18 cellular contexts compared by ENCODE assay signal in the genomic region with DNA sequence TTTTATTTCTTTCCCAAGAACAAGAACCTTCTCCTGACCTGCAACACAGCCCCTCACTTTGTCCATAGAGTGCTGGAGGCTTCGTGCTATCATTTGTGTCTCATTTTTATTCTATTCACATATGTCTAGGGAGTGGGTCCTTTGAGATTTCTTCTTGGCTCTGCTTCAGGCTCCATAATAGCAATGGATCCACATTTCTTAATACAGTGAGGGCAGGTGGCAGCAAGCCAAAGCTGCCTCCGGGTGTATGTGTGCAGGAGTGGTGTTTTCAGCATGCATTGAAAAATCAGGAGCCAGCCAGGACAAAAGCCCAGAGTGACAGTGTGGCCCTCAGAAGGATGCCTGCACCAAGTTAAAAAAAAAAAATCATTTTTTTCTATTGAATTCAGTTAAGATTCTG.
DNase-seq lines count a peak whose midpoint lies in the region; ATAC-seq, FAIRE-seq and TF ChIP-seq lines count a peak whose summit lies in the region.
"Had no signal": no experiment of that assay in that cellular context is flagged by ENCODE, and none has a peak within 500 bp of the region (broad histone marks: within the 10 kb centered on the region; RNA-seq: fewer than 3 reads in every experiment).

No MANE protein-coding gene starts in this region.

- intact Hi-C loops in uterus (cut with DNase I; ENCODE audit: low total_unique reads): no loop called here

- H4K91ac ChIP-seq in mesenchymal stem cell (ENCODE audit: low read length): no peak overlapping the region

- no peak overlapping the region for H2BK12ac ChIP-seq in mesenchymal stem cell (ENCODE audit: low read length in 2 of 2)

- H3K4ac ChIP-seq in mesenchymal stem cell (ENCODE audit: low read depth in 1 of 2, low read length in 2 of 2): no peak overlapping the region

- no peak for FAIRE-seq in H54 (lab: Jason Lieb, UNC)
- FAIRE-seq: A549, colon, K562 had no signal

- H3K18ac ChIP-seq in mesenchymal stem cell (ENCODE audit: low read depth in 1 of 2, low read length in 2 of 2): no peak overlapping the region

- 90% methylated on average over 1 of the region's 2 CpGs for WGBS in mesenchymal stem cell

- no peak overlapping the region for H2BK15ac ChIP-seq in mesenchymal stem cell (ENCODE audit: low read depth, poor library complexity, severe bottlenecking)

- H3K79me1 ChIP-seq in mesenchymal stem cell (replicated peaks; ENCODE audit: low read length, poor library complexity, severe bottlenecking): no peaks in the 10 kb centered on the region

- no peaks in the 10 kb centered on the region for H3K27me3 ChIP-seq in mesenchymal stem cell (ENCODE audit: control insufficient read depth in 1 of 2, insufficient read depth in 1 of 2, low read length in 2 of 2)
- H3K27me3 ChIP-seq in uterus: no peaks in the 10 kb centered on the region
- H3K27me3 ChIP-seq: foreskin keratinocyte had no signal

- no peak overlapping the region for H3K4me3 Mint-ChIP-seq in stimulated activated memory B cell treated with anti-CD40 and anti-IgM and Interleukin-4, amounts not matched to agents 10 μg/mL and 1 μg/mL and 100 μg/mL, for 72 hours
- H3K4me3 Mint-ChIP-seq: activated naive CD8-positive, alpha-beta T cell treated with anti-CD3 and anti-CD28 coated beads for 36 hours; nephron progenitor cell had no signal

- H3K23ac ChIP-seq in mesenchymal stem cell (ENCODE audit: low read length in 2 of 2): no peak overlapping the region

- no peak for ATAC-seq in stimulated activated memory B cell treated with anti-CD40 and anti-IgM and Interleukin-4, amounts not matched to agents 10 μg/mL and 1 μg/mL and 100 μg/mL, for 72 hours
- ATAC-seq: A549, foreskin keratinocyte, K562 had no signal

- no peak overlapping the region for H2BK5ac ChIP-seq in mesenchymal stem cell (ENCODE audit: low read depth, low read length, poor library complexity, severe bottlenecking)

- TF ChIP-seq CTCF in uterus (IDR thresholded peaks at IDR 0.05): no peak

- H3K36me3 Mint-ChIP-seq in stimulated activated memory B cell treated with anti-CD40 and anti-IgM and Interleukin-4, amounts not matched to agents 10 μg/mL and 1 μg/mL and 100 μg/mL, for 72 hours: peaks cover 9% of the 10 kb centered on the region
- H3K36me3 Mint-ChIP-seq: activated naive CD8-positive, alpha-beta T cell treated with anti-CD3 and anti-CD28 coated beads for 36 hours had no signal

- H3K9me3 ChIP-seq in mesenchymal stem cell (ENCODE audit: control insufficient read depth, low read length): no peaks in the 10 kb centered on the region
- no peaks in the 10 kb centered on the region for H3K9me3 ChIP-seq in uterus
- H3K9me3 ChIP-seq: A549 had no signal

- peaks cover 44% of the 10 kb centered on the region for H3K4me1 Mint-ChIP-seq in stimulated activated memory B cell treated with anti-CD40 and anti-IgM and Interleukin-4, amounts not matched to agents 10 μg/mL and 1 μg/mL and 100 μg/mL, for 72 hours

- no peaks in the 10 kb centered on the region for H3K27me3 Mint-ChIP-seq in stimulated activated memory B cell treated with anti-CD40 and anti-IgM and Interleukin-4, amounts not matched to agents 10 μg/mL and 1 μg/mL and 100 μg/mL, for 72 hours
- H3K27me3 Mint-ChIP-seq: activated naive CD8-positive, alpha-beta T cell treated with anti-CD3 and anti-CD28 coated beads for 36 hours had no signal

- DNase-seq in NCI-H2107 treated with DMSO at 0.1 percent for 48 hours (lab: John Stamatoyannopoulos, UW; ENCODE audit: unreplicated experiment): peak; percentile 56
- no peak for DNase-seq in NCI-H2107 (lab: John Stamatoyannopoulos, UW)
- peak; percentile 48 for DNase-seq in NCI-H345 treated with DMSO at 0.1 percent for 48 hours (lab: John Stamatoyannopoulos, UW; ENCODE audit: unreplicated experiment)
- DNase-seq in fibroblast of gingiva (ENCODE audit: low read depth): peak; percentile 60
- no peak for DNase-seq in H54 (ENCODE audit: insufficient read length, low spot score)
- no peak for DNase-seq in mesenchymal stem cell
- no peak for DNase-seq in uterus
- DNase-seq: activated naive CD8-positive, alpha-beta T cell treated with anti-CD3 and anti-CD28 coated beads for 36 hours; NCI-H510A; nephron progenitor cell; SHP77 treated with DMSO at 0.1 percent for 48 hours; trophoblast cell had no signal

- H3K36me3 ChIP-seq in mesenchymal stem cell (ENCODE audit: control insufficient read depth in 1 of 2, insufficient read depth in 2 of 2, low read depth in 1 of 2, low read length in 2 of 2) (no peaks in the 10 kb centered on the region), uterus (no peaks in the 10 kb centered on the region)

- no peak overlapping the region for H2BK120ac ChIP-seq in mesenchymal stem cell (ENCODE audit: low read depth, low read length)

- H2AK5ac ChIP-seq in mesenchymal stem cell (ENCODE audit: low read length, severe bottlenecking): no peak overlapping the region

- H3K4me1 ChIP-seq in mesenchymal stem cell (ENCODE audit: control insufficient read depth, insufficient read depth, low read depth, low read length) (peaks cover 12% of the 10 kb centered on the region), uterus (no peaks in the 10 kb centered on the region)

- H3K27ac Mint-ChIP-seq in stimulated activated memory B cell treated with anti-CD40 and anti-IgM and Interleukin-4, amounts not matched to agents 10 μg/mL and 1 μg/mL and 100 μg/mL, for 72 hours: peak overlapping the region; percentile 91
- H3K27ac Mint-ChIP-seq: activated naive CD8-positive, alpha-beta T cell treated with anti-CD3 and anti-CD28 coated beads for 36 hours; nephron progenitor cell had no signal

- no peak overlapping the region for H3K4me2 ChIP-seq in mesenchymal stem cell (ENCODE audit: low read length, poor library complexity, severe bottlenecking)
- H3K4me2 ChIP-seq: A549 had no signal

- TF ChIP-seq POLR2A in H54 (IDR thresholded peaks at IDR 0.05; ENCODE audit: low read depth, low read length) (no peak), uterus (IDR thresholded peaks at IDR 0.05) (no peak)

- H3K14ac ChIP-seq in mesenchymal stem cell (ENCODE audit: low read length in 2 of 2): no peak overlapping the region

- H3K9ac ChIP-seq in mesenchymal stem cell (ENCODE audit: low read length): no peak overlapping the region

- no peak overlapping the region for H4K8ac ChIP-seq in mesenchymal stem cell (ENCODE audit: low read length)

- H3K4me3 ChIP-seq in mesenchymal stem cell (ENCODE audit: insufficient read depth in 1 of 2, low read depth in 1 of 2, low read length in 2 of 2) (no peak overlapping the region), uterus (no peak overlapping the region)
- H3K4me3 ChIP-seq: A549, K562, skin epidermis had no signal

- no peak overlapping the region for H3K27ac ChIP-seq in mesenchymal stem cell (ENCODE audit: low read length, poor library complexity, severe bottlenecking)
- no peak overlapping the region for H3K27ac ChIP-seq in uterus
- H3K27ac ChIP-seq: A549, foreskin keratinocyte had no signal

- no peak overlapping the region for H2AFZ ChIP-seq in mesenchymal stem cell (ENCODE audit: low read depth, low read length)

- H3K9me3 Mint-ChIP-seq in stimulated activated memory B cell treated with anti-CD40 and anti-IgM and Interleukin-4, amounts not matched to agents 10 μg/mL and 1 μg/mL and 100 μg/mL, for 72 hours: no peaks in the 10 kb centered on the region
- H3K9me3 Mint-ChIP-seq: activated naive CD8-positive, alpha-beta T cell treated with anti-CD3 and anti-CD28 coated beads for 36 hours; nephron progenitor cell had no signal

Comparison
In these comparisons a context has a peak if more than half of its experiments do, and no peak if none do; other contexts are left out.
1. DNase-seq: peak in NCI-H2107 treated with DMSO at 0.1 percent for 48 hours (single experiment), NCI-H345 treated with DMSO at 0.1 percent for 48 hours (single experiment) and fibroblast of gingiva (single experiment); none in NCI-H2107 (single experiment), H54 (single experiment), mesenchymal stem cell (single experiment) and uterus (0 of 2).